In the genomic region with DNA sequence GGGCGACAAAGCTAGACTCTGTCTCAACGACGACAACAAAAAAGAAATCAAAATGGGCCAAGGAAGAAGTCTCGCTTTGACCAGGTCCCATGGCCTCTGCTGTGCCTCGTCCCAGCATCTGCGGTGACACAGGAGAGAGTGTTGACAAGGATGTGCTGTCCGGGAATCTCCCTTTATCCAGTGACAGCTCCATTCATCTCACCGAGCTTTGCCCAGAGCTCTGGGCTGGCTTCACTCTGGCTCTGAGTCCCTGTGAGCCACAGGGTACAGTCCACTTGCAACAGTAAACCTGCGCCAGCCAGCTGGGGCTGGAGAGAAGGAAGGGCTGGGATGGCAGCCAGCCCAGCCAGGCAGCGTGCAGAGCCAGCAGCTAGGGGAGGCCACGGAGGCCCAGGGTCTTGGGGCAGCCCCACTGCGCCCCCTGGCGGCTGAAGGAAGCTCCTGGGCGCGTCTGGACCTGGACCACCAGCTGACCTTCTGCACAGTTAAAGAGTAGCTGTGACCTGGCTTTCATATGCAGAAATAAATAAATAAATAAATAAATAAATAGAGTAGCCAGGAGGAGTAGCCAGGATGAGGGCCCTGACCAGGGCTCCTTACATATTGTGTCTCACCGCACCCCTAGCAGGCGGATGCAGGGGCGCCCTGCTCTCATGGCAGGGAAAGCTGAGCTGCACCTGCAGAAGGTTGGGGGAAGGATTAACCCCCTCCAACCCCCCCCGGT, we compare ENCODE assay signal across 8 cellular contexts. TPM values are rescaled to one million over a fixed set of nuclear protein-coding genes. Genes with fewer than 3 reads are reported as not detected.
DNase-seq lines count a peak whose midpoint lies in the region; ATAC-seq and TF ChIP-seq lines count a peak whose summit lies in the region.

No MANE protein-coding gene starts in this region.

- TF ChIP-seq CTCF in tibial nerve (IDR thresholded peaks at IDR 0.05) = peak; percentile 84 to 92 (median 90)

- no peaks in the 10 kb centered on the region for H3K36me3 Mint-ChIP-seq in activated naive CD4-positive, alpha-beta T cell treated with anti-CD3 and anti-CD28 coated beads, Interleukin-2, amount 50 U/mL, for 72 hours

- peak; percentile 80 to 96 for ATAC-seq in activated naive CD4-positive, alpha-beta T cell treated with anti-CD3 and anti-CD28 coated beads, Interleukin-2, amount 50 U/mL, for 72 hours

- peaks cover 0 to 26% (median 2%) of the 10 kb centered on the region in 4 donors for H3K4me1 ChIP-seq in tibial nerve

- WGBS in tibial nerve, 2 donors = 36 to 42% methylated on average over 18 of the region's 19 CpGs

- peak in 1 of 2 donors; percentile 18 for TF ChIP-seq POLR2A in tibial nerve (IDR thresholded peaks at IDR 0.05)

- DNase-seq in SIG-M5 treated with dmso at 0.1 percent for 504 hours (lab: John Stamatoyannopoulos, UW; ENCODE audit: unreplicated experiment) = peak; percentile 70
- DNase-seq in SIG-M5 (lab: John Stamatoyannopoulos, UW) = no peak
- DNase-seq in NAMALWA (ENCODE audit: low spot score) = peak; percentile 90
- peak; percentile 64 for DNase-seq in SKM-1 (lab: John Stamatoyannopoulos, UW; ENCODE audit: unreplicated experiment)
- peak; percentile 75 to 86 for DNase-seq in activated naive CD4-positive, alpha-beta T cell treated with anti-CD3 and anti-CD28 coated beads, Interleukin-2, amount 50 U/mL, for 72 hours (ENCODE audit: low spot score in 2 of 2)
- DNase-seq in head of caudate nucleus = peak; percentile 80 to 97 (median 90)
- peak; percentile 78 to 98 (median 86) for DNase-seq in posterior cingulate gyrus
- DNase-seq in tibial nerve (ENCODE audit: low spot score in 2 of 2) = peak; percentile 76 to 78

- H3K4me3 ChIP-seq in tibial nerve = no peak overlapping the region

- peak; percentile 62 to 79 for TF ChIP-seq EP300 in tibial nerve (IDR thresholded peaks at IDR 0.05)

- intact Hi-C loops in head of caudate nucleus (cut with DNase I) = no loop called here
- intact Hi-C loops in posterior cingulate gyrus (cut with DNase I) = loop anchor here (1.0 to 5.0 kb wide), 3 partner anchors 37 to 288 kb away; no protein-coding TSS in a partner anchor

- no peaks in the 10 kb centered on the region for H3K36me3 ChIP-seq in tibial nerve

- no peaks in the 10 kb centered on the region for H3K9me3 ChIP-seq in tibial nerve

- H3K27ac ChIP-seq in tibial nerve = peak overlapping the region in 2 of 4 donors; percentile 23 to 33

- H3K9me3 Mint-ChIP-seq in activated naive CD4-positive, alpha-beta T cell treated with anti-CD3 and anti-CD28 coated beads, Interleukin-2, amount 50 U/mL, for 72 hours = no peaks in the 10 kb centered on the region

- H3K27ac Mint-ChIP-seq in activated naive CD4-positive, alpha-beta T cell treated with anti-CD3 and anti-CD28 coated beads, Interleukin-2, amount 50 U/mL, for 72 hours = no peak overlapping the region

- H3K27me3 ChIP-seq in tibial nerve = no peaks in the 10 kb centered on the region

RNA-seq across cellular contexts. Expression of gene ENO1, which starts 29.7 kb away (rescaled TPM):
- 1,000 to 10,000 TPM; 1,473 to 3,739 TPM for total RNA-seq in activated naive CD4-positive, alpha-beta T cell treated with anti-CD3 and anti-CD28 coated beads, Interleukin-2, amount 50 U/mL, for 72 hours
- 100 to 1,000 TPM; 373 to 741 (median 459) TPM for total RNA-seq in tibial nerve

RNA-seq across cellular contexts. Expression of gene RERE, which starts 31.4 kb away (rescaled TPM):
- 10 to 100 TPM; 51.8 to 72.1 TPM for total RNA-seq in activated naive CD4-positive, alpha-beta T cell treated with anti-CD3 and anti-CD28 coated beads, Interleukin-2, amount 50 U/mL, for 72 hours
- total RNA-seq in tibial nerve = 100 to 1,000 TPM in 2 of 4 donors, 10 to 100 TPM in 2; 86.4 to 111 (median 103) TPM
